Comparison of ENCODE assay signal across 25 cellular contexts in the genomic region with DNA sequence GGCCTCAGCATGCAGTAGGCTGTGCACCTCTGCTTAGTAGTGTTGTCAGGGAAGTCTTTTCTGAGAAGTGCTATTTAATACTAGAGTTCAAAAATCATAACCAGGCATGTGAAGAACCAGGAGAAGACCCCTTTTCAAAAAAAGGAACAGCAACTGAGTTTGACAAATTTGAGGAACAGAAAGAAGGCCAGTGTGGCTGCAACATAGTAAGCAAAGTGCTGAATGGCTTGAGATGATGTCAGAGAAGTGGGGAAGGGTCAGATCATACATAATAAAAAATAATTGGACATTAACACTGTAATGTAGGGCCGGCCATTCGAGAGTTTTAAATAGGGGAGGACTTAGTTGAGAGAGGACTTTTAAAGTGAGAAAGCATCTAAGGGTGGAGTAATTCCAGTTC.
DNase-seq lines count a peak whose midpoint lies in the region; ATAC-seq lines count a peak whose summit lies in the region.
"Had no signal": no experiment of that assay in that cellular context is flagged by ENCODE, and none has a peak within 500 bp of the region (broad histone marks: within the 10 kb centered on the region; RNA-seq: fewer than 3 reads in every experiment).

No MANE protein-coding gene starts in this region.

- ATAC-seq in GM19351 (IDR thresholded peaks at IDR 0.05; ENCODE audit: unreplicated experiment) (peak; percentile 74), HG03159 (IDR thresholded peaks at IDR 0.05; ENCODE audit: unreplicated experiment) (peak; percentile 79), HG03108 (IDR thresholded peaks at IDR 0.05; ENCODE audit: unreplicated experiment) (no peak)
- ATAC-seq in stimulated activated naive B cell treated with anti-CD40 and anti-IgM and Interleukin-4, amounts not matched to agents 10 μg/mL and 1 μg/mL and 100 μg/mL, for 72 hours (replicated peaks), result peak; percentile 22 to 44
- ATAC-seq: SK-N-SH treated with all-trans-retinoic acid at 6 μM for 48 hours, T-cell had no signal

- no peak overlapping the region for H3K4me3 Mint-ChIP-seq in stimulated activated naive B cell treated with anti-CD40 and anti-IgM and Interleukin-4, amounts not matched to agents 10 μg/mL and 1 μg/mL and 100 μg/mL, for 72 hours
- H3K4me3 Mint-ChIP-seq: CD4-positive, CD25-positive, alpha-beta regulatory T cell; T-cell; T-helper 2 cell treated with Interferon-gamma antibody and Interleukin-4, amounts not matched to agents 5 μg/mL and 100 μg/mL, for 36 hours had no signal

- no peaks in the 10 kb centered on the region for H3K27me3 Mint-ChIP-seq in stimulated activated naive B cell treated with anti-CD40 and anti-IgM and Interleukin-4, amounts not matched to agents 10 μg/mL and 1 μg/mL and 100 μg/mL, for 72 hours
- H3K27me3 Mint-ChIP-seq: CD4-positive, CD25-positive, alpha-beta regulatory T cell; T-cell had no signal

- peaks cover 4 to 10% of the 10 kb centered on the region in 2 donors for H3K9me3 Mint-ChIP-seq in stimulated activated naive B cell treated with anti-CD40 and anti-IgM and Interleukin-4, amounts not matched to agents 10 μg/mL and 1 μg/mL and 100 μg/mL, for 72 hours

- DNase-seq in NOMO-1 treated with DMSO at 0.1 percent for 48 hours (lab: John Stamatoyannopoulos, UW; ENCODE audit: unreplicated experiment), result peak; percentile 63
- DNase-seq in stimulated activated naive B cell treated with anti-CD40 and anti-IgM and Interleukin-4, amounts not matched to agents 10 μg/mL and 1 μg/mL and 100 μg/mL, for 72 hours, result no peak
- no peak for DNase-seq in activated gamma-delta T cell (lab: John Stamatoyannopoulos, UW)
- no peak for DNase-seq in EL
- DNase-seq: BE2C; CD4-positive, CD25-positive, alpha-beta regulatory T cell; DMS79; GOT3; HCEC 1CT; Kasumi-1; NCI-H1092 treated with DMSO at 0.1 percent for 48 hours; NCI-H1436 treated with DMSO at 0.1 percent for 48 hours; NCI-H1930; NCI-H2227 treated with DMSO at 0.1 percent for 48 hours; NCI-H510A treated with DMSO at 0.1 percent for 48 hours; NCI-H774; NK-92 treated with Interleukin-12 subunit alpha and Interleukin-12 subunit beta, amount 100 ng/mL, for 24 hours; PC-9; SHP77 treated with DMSO at 0.1 percent for 48 hours; T-cell had no signal

- H3K4me1 Mint-ChIP-seq in stimulated activated naive B cell treated with anti-CD40 and anti-IgM and Interleukin-4, amounts not matched to agents 10 μg/mL and 1 μg/mL and 100 μg/mL, for 72 hours, result no peaks in the 10 kb centered on the region
- H3K4me1 Mint-ChIP-seq: CD4-positive, CD25-positive, alpha-beta regulatory T cell; T-cell had no signal

- no peak overlapping the region for H3K27ac Mint-ChIP-seq in stimulated activated naive B cell treated with anti-CD40 and anti-IgM and Interleukin-4, amounts not matched to agents 10 μg/mL and 1 μg/mL and 100 μg/mL, for 72 hours
- H3K27ac Mint-ChIP-seq: CD4-positive, CD25-positive, alpha-beta regulatory T cell; T-cell; T-helper 2 cell treated with Interferon-gamma antibody and Interleukin-4, amounts not matched to agents 5 μg/mL and 100 μg/mL, for 36 hours had no signal

- H3K36me3 Mint-ChIP-seq in stimulated activated naive B cell treated with anti-CD40 and anti-IgM and Interleukin-4, amounts not matched to agents 10 μg/mL and 1 μg/mL and 100 μg/mL, for 72 hours, result no peaks in the 10 kb centered on the region
- H3K36me3 Mint-ChIP-seq: CD4-positive, CD25-positive, alpha-beta regulatory T cell; T-cell had no signal
